Comparison of ENCODE assay signal across 27 cellular contexts in genomic region chr12:10735428-10735827, GRCh38.
"Had no signal": no experiment of that assay in that cellular context is flagged by ENCODE, and none has a peak within 500 bp of the region (broad histone marks: within the 10 kb centered on the region; RNA-seq: fewer than 3 reads in every experiment).

No MANE protein-coding gene starts in this region.

- H3K4me3 ChIP-seq: hepatocyte, left ventricle myocardium inferior, lung, neural progenitor cell, right atrium auricular region, skin epidermis, tibial nerve, uterus had no signal

- DNase-seq: islet precursor cell; left ventricle myocardium inferior; mesendoderm; naive B cell; natural killer cell; nephron progenitor cell; occipital lobe; stimulated activated CD4-positive, alpha-beta T cell treated with anti-CD3 and anti-CD28 coated beads, Interleukin-12 subunit alpha, Interleukin-12 subunit beta, amount 100 ng/mL, for 4 hours; stimulated activated CD4-positive, alpha-beta T cell treated with anti-CD3 and anti-CD28 coated beads, Interleukin-15, amount 100 ng/mL, for 24 hours; stimulated activated CD4-positive, alpha-beta T cell treated with anti-CD3 and anti-CD28 coated beads, Interleukin-2, amount 100 ng/mL, for 24 hours; stimulated activated CD4-positive, alpha-beta T cell treated with anti-CD3 and anti-CD28 coated beads, Interleukin-4, amount 100 ng/mL, for 1 hour; stimulated activated naive B cell treated with anti-CD40 and anti-IgM and Interleukin-4, amounts not matched to agents 10 μg/mL and 1 μg/mL and 100 μg/mL, for 72 hours; substantia nigra; uterus had no signal

- H3K27ac Mint-ChIP-seq: mesothelial cell of epicardium; naive B cell; natural killer cell; nephron progenitor cell; neural progenitor cell; progenitor cell of endocrine pancreas; stimulated activated naive B cell treated with anti-CD40 and anti-IgM and Interleukin-4, amounts not matched to agents 10 μg/mL and 1 μg/mL and 100 μg/mL, for 72 hours; stimulated activated naive CD8-positive, alpha-beta T cell treated with anti-CD3 and anti-CD28 coated beads, Interleukin-15, Interleukin-2, amounts not matched to agents 100 ng/mL and 50 ng/mL, for 24 hours; type B pancreatic cell had no signal

- H3K9me3 ChIP-seq: left ventricle myocardium inferior, neutrophil, right atrium auricular region, tibial nerve, uterus had no signal

- H3K9ac ChIP-seq: neural progenitor cell, parathyroid adenoma had no signal

- H3K4me1 ChIP-seq: left ventricle myocardium inferior, neural progenitor cell, parathyroid adenoma, right atrium auricular region, tibial nerve, uterus had no signal

- ATAC-seq: natural killer cell; sciatic nerve; stimulated activated naive B cell treated with anti-CD40 and anti-IgM and Interleukin-4, amounts not matched to agents 10 μg/mL and 1 μg/mL and 100 μg/mL, for 72 hours had no signal

- H3K4me2 ChIP-seq: hepatocyte, neural progenitor cell had no signal

- H2AFZ ChIP-seq: hepatocyte, neural progenitor cell, parathyroid adenoma had no signal

- H3K27me3 ChIP-seq: neural progenitor cell, right atrium auricular region, uterus had no signal

- H3K4me3 Mint-ChIP-seq: mesothelial cell of epicardium; naive B cell; natural killer cell; nephron progenitor cell; neural progenitor cell; stimulated activated naive B cell treated with anti-CD40 and anti-IgM and Interleukin-4, amounts not matched to agents 10 μg/mL and 1 μg/mL and 100 μg/mL, for 72 hours; stimulated activated naive CD8-positive, alpha-beta T cell treated with anti-CD3 and anti-CD28 coated beads, Interleukin-15, Interleukin-2, amounts not matched to agents 100 ng/mL and 50 ng/mL, for 24 hours; type B pancreatic cell had no signal

- H3K27ac ChIP-seq: hepatocyte, left ventricle myocardium inferior, neural progenitor cell, neutrophil, parathyroid adenoma, right atrium auricular region, skin epidermis, tibial nerve, uterus had no signal

- H3K4me1 Mint-ChIP-seq: mesothelial cell of epicardium; naive B cell; natural killer cell; nephron progenitor cell; neural progenitor cell; stimulated activated naive B cell treated with anti-CD40 and anti-IgM and Interleukin-4, amounts not matched to agents 10 μg/mL and 1 μg/mL and 100 μg/mL, for 72 hours had no signal

- H3K36me3 Mint-ChIP-seq: mesothelial cell of epicardium; naive B cell; natural killer cell; neural progenitor cell; stimulated activated naive B cell treated with anti-CD40 and anti-IgM and Interleukin-4, amounts not matched to agents 10 μg/mL and 1 μg/mL and 100 μg/mL, for 72 hours; type B pancreatic cell had no signal

- H3K9me3 Mint-ChIP-seq: mesothelial cell of epicardium; naive B cell; natural killer cell; nephron progenitor cell; neural progenitor cell; stimulated activated naive B cell treated with anti-CD40 and anti-IgM and Interleukin-4, amounts not matched to agents 10 μg/mL and 1 μg/mL and 100 μg/mL, for 72 hours; stimulated activated naive CD8-positive, alpha-beta T cell treated with anti-CD3 and anti-CD28 coated beads, Interleukin-15, Interleukin-2, amounts not matched to agents 100 ng/mL and 50 ng/mL, for 24 hours; type B pancreatic cell had no signal

- H3K36me3 ChIP-seq: left ventricle myocardium inferior, neural progenitor cell, neutrophil, right atrium auricular region, tibial nerve, uterus had no signal

- H3K79me2 ChIP-seq: hepatocyte, parathyroid adenoma had no signal
